ENCODE assay signal across 29 cellular contexts in the genomic region with DNA sequence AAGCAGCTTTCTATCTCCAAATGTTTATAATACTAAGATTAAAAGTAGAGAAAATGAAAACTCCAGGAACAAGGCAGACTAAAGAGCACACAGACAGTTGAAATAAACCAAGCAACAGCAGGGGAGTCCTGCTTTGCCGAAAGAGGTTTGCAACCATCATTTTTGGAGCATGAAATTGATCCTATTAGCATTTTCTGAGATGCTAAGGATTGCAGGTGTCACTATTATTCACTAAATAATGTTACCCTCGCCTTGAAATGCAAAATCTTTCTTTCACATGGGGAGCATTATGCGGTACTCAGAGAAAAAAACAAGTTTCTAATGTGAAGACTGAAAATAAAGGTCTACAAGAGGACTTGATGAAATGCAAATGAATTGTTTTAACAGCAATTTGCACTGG.
"Had no signal": no experiment of that assay in that cellular context is flagged by ENCODE, and none has a peak within 500 bp of the region (broad histone marks: within the 10 kb centered on the region; RNA-seq: fewer than 3 reads in every experiment).

No MANE protein-coding gene starts in this region.

- H3K36me3 ChIP-seq: adrenal gland had no signal

- DNase-seq: activated CD4-positive, alpha-beta memory T cell treated with anti-CD3 and anti-CD28 coated beads, Interleukin-2, amount 10 ng/mL, durations not matched to agents 7 days and 5 days; activated CD4-positive, alpha-beta T cell treated with anti-CD3 and anti-CD28 coated beads for 1 hour; activated CD4-positive, alpha-beta T cell treated with anti-CD3 and anti-CD28 coated beads for 4 hours; activated CD4-positive, alpha-beta T cell treated with anti-CD3 and anti-CD28 coated beads, Interleukin-2, amount 10 ng/mL, durations not matched to agents 7 days and 5 days; activated CD4-positive, alpha-beta T cell treated with anti-CD3 and anti-CD28 coated beads, Interleukin-2, amount 50 U/mL, for 4 hours; activated CD8-positive, alpha-beta memory T cell treated with anti-CD3 and anti-CD28 coated beads, Interleukin-2, amount 50 U/mL, for 48 hours; activated effector memory CD4-positive, alpha-beta T cell treated with Interleukin-2 at 50 U/mL for 16 hours; activated naive CD4-positive, alpha-beta T cell treated with anti-CD3 and anti-CD28 coated beads for 36 hours; activated naive CD8-positive, alpha-beta T cell treated with anti-CD3 and anti-CD28 coated beads for 36 hours; activated naive CD8-positive, alpha-beta T cell treated with anti-CD3 and anti-CD28 coated beads, Interleukin-2, amount 50 U/mL, for 24 hours; activated T-cell treated with anti-CD3 and anti-CD28 coated beads for 4 hours; activated T-cell treated with anti-CD3 and anti-CD28 coated beads, Interleukin-2, amount 50 U/mL, for 4 hours; adrenal gland; amygdala; aorta; body of pancreas; caudate nucleus; cerebellar nuclear complex; dorsolateral prefrontal cortex; effector memory CD4-positive, alpha-beta T cell; endodermal cell; foreskin fibroblast; head of caudate nucleus; T-helper 2 cell had no signal

- ATAC-seq: activated naive CD8-positive, alpha-beta T cell treated with anti-CD3 and anti-CD28 coated beads, Interleukin-2, amount 50 U/mL, for 24 hours; activated T-cell treated with anti-CD3 and anti-CD28 coated beads, Interleukin-2, amount 50 U/mL, for 4 hours; activated T-helper 17 cell treated with anti-CD3 and anti-CD28 coated beads, Interleukin-2, amount 50 U/mL, for 72 hours; body of pancreas; esophagus mucosa; WTC11 had no signal

- H3K4me3 ChIP-seq: adrenal gland, body of pancreas, coronary artery, dorsolateral prefrontal cortex had no signal

- H3K27ac ChIP-seq: adrenal gland, body of pancreas, coronary artery, VCaP had no signal

- H3K27me3 ChIP-seq: adrenal gland, body of pancreas, dorsolateral prefrontal cortex had no signal

- H3K9me3 ChIP-seq: adrenal gland, body of pancreas had no signal

- H3K4me1 ChIP-seq: adrenal gland, body of pancreas had no signal
